In the genomic region with DNA sequence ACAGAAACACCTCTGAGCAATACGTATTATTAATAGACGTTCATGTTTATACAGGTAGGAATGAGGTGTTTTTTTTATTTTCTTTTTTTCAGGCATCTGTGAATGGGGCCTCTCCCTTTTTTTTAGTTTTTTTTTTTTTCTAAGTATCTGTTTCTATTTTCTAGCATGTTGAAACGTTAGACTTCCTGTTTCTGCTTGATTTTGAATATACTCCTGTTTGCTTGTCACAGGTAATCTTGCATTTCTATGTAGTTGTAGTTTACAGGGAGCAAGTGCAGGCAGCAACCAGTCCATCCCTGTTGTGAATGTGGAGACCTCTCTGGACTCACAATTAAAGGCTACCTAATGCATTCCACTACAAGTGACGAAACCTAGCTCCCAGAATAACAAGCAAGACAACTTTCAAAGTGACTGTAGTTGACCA, we compare ENCODE assay signal across 8 cellular contexts. TPM values are rescaled to one million over a fixed set of nuclear protein-coding genes. Genes with fewer than 3 reads are reported as not detected.
A peak's percentile ranks its signal among the peaks of the same experiment; 100 is the strongest.
DNase-seq lines count a peak whose midpoint lies in the region; ATAC-seq lines count a peak whose summit lies in the region.

No MANE protein-coding gene starts in this region.

- no peaks in the 10 kb centered on the region for H3K36me3 ChIP-seq in esophagus (ENCODE audit: control insufficient read depth in 2 of 2, insufficient read depth in 2 of 2, low read length in 1 of 2)

- H3K27ac ChIP-seq in esophagus (ENCODE audit: low read depth in 2 of 2, low read length in 1 of 2): peak overlapping the region; percentile 81 to 86
- H3K27ac ChIP-seq in substantia nigra (ENCODE audit: low read depth, low read length, poor library complexity, severe bottlenecking): no peak overlapping the region

- no peaks in the 10 kb centered on the region for H3K27me3 ChIP-seq in esophagus (ENCODE audit: control insufficient read depth in 1 of 2, insufficient read depth in 2 of 2, low read length in 2 of 2)

- 36 to 45% methylated on average over 4 of the region's 4 CpGs for WGBS in esophagus, 2 donors

- peaks cover 12% of the 10 kb centered on the region in 2 donors for H3K4me1 ChIP-seq in esophagus (ENCODE audit: control insufficient read depth in 2 of 2, insufficient read depth in 2 of 2, low read length in 1 of 2)

- ATAC-seq in GM19463 (IDR thresholded peaks at IDR 0.05; ENCODE audit: unreplicated experiment) (peak; percentile 25), HG03439 (IDR thresholded peaks at IDR 0.05; ENCODE audit: unreplicated experiment) (peak; percentile 29), GM21423 (IDR thresholded peaks at IDR 0.05; ENCODE audit: unreplicated experiment) (no peak)

- H3K4me3 ChIP-seq in GM08714 (ENCODE audit: low read length) (peak overlapping the region; percentile 71), esophagus (ENCODE audit: low read depth in 1 of 2, low read length in 2 of 2) (no peak overlapping the region)

- no peak for DNase-seq in NCI-H526 treated with DMSO at 0.1 percent for 48 hours (lab: John Stamatoyannopoulos, UW)
- no peak for DNase-seq in NCI-H345 treated with DMSO at 0.1 percent for 48 hours (lab: John Stamatoyannopoulos, UW; ENCODE audit: unreplicated experiment)
- no peak for DNase-seq in substantia nigra (lab: John Stamatoyannopoulos, UW)

- H3K9me3 ChIP-seq in esophagus (ENCODE audit: control insufficient read depth in 2 of 2, insufficient read depth in 1 of 2, low read depth in 1 of 2, low read length in 1 of 2): no peaks in the 10 kb centered on the region

RNA-seq across cellular contexts. Expression of gene TNFAIP8, which starts 22.8 kb away (rescaled TPM):
- polyA plus RNA-seq in esophagus: 10 to 100 TPM; 11.0 to 16.1 TPM
